1 cellular context compared by ENCODE assay signal in the genomic region with DNA sequence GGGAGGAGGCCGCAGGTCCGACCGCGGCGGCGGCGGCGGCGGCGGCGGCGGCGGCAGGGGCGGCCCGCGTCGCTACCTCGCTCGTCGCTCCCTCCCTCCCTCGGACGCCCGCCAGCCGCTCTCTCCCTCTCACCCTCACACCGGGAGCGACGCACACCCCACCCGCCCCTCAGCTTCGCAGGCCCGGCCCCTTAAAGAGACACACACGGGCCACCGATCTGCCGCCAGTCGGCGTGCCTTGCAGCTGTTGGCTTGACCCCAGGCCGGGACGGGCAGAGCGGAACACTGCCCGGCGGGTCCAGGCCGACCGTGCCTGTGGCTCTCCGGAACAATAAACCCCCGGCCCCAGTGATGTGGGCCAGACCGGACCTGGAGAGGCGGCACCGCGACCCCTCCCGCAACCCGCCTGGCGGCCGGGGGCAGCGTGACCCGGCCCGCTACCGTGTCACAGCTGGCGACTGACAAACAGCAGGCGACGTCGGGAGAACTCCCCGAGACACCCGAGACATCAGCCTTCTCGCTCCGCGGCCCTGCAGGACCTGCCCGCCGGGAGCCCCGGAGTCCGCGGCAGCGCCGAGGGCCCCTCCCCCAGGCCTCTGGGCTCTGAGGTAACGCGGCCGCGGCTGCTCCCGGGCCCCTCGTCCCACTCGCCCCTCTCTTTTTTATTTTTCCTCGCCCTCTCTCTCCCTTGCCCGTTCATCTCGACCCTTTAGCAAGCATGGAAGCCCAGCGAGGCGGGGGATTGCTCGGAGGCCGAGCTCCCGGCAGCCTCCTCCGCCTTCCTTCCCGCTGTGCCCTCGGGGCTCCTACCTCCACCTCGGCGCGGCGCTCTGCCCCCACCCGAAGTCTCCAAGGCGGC.
A peak's percentile ranks its signal among the peaks of the same experiment; 100 is the strongest.
TF ChIP-seq lines count a peak whose summit lies in the region.

A gene with protein sequence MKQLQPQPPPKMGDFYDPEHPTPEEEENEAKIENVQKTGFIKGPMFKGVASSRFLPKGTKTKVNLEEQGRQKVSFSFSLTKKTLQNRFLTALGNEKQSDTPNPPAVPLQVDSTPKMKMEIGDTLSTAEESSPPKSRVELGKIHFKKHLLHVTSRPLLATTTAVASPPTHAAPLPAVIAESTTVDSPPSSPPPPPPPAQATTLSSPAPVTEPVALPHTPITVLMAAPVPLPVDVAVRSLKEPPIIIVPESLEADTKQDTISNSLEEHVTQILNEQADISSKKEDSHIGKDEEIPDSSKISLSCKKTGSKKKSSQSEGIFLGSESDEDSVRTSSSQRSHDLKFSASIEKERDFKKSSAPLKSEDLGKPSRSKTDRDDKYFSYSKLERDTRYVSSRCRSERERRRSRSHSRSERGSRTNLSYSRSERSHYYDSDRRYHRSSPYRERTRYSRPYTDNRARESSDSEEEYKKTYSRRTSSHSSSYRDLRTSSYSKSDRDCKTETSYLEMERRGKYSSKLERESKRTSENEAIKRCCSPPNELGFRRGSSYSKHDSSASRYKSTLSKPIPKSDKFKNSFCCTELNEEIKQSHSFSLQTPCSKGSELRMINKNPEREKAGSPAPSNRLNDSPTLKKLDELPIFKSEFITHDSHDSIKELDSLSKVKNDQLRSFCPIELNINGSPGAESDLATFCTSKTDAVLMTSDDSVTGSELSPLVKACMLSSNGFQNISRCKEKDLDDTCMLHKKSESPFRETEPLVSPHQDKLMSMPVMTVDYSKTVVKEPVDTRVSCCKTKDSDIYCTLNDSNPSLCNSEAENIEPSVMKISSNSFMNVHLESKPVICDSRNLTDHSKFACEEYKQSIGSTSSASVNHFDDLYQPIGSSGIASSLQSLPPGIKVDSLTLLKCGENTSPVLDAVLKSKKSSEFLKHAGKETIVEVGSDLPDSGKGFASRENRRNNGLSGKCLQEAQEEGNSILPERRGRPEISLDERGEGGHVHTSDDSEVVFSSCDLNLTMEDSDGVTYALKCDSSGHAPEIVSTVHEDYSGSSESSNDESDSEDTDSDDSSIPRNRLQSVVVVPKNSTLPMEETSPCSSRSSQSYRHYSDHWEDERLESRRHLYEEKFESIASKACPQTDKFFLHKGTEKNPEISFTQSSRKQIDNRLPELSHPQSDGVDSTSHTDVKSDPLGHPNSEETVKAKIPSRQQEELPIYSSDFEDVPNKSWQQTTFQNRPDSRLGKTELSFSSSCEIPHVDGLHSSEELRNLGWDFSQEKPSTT (N-terminal part only) (minus strand): TSS at position 124 of the 859 bp plus-strand sequence. CDS start 189 bp downstream, outside the sequence.

TF ChIP-seq in K562, 482 proteins besides CTCF, POLR2A, EP300 and RAD21 (continued from another document and continues in another):
- TF ChIP-seq, protein P1, sequence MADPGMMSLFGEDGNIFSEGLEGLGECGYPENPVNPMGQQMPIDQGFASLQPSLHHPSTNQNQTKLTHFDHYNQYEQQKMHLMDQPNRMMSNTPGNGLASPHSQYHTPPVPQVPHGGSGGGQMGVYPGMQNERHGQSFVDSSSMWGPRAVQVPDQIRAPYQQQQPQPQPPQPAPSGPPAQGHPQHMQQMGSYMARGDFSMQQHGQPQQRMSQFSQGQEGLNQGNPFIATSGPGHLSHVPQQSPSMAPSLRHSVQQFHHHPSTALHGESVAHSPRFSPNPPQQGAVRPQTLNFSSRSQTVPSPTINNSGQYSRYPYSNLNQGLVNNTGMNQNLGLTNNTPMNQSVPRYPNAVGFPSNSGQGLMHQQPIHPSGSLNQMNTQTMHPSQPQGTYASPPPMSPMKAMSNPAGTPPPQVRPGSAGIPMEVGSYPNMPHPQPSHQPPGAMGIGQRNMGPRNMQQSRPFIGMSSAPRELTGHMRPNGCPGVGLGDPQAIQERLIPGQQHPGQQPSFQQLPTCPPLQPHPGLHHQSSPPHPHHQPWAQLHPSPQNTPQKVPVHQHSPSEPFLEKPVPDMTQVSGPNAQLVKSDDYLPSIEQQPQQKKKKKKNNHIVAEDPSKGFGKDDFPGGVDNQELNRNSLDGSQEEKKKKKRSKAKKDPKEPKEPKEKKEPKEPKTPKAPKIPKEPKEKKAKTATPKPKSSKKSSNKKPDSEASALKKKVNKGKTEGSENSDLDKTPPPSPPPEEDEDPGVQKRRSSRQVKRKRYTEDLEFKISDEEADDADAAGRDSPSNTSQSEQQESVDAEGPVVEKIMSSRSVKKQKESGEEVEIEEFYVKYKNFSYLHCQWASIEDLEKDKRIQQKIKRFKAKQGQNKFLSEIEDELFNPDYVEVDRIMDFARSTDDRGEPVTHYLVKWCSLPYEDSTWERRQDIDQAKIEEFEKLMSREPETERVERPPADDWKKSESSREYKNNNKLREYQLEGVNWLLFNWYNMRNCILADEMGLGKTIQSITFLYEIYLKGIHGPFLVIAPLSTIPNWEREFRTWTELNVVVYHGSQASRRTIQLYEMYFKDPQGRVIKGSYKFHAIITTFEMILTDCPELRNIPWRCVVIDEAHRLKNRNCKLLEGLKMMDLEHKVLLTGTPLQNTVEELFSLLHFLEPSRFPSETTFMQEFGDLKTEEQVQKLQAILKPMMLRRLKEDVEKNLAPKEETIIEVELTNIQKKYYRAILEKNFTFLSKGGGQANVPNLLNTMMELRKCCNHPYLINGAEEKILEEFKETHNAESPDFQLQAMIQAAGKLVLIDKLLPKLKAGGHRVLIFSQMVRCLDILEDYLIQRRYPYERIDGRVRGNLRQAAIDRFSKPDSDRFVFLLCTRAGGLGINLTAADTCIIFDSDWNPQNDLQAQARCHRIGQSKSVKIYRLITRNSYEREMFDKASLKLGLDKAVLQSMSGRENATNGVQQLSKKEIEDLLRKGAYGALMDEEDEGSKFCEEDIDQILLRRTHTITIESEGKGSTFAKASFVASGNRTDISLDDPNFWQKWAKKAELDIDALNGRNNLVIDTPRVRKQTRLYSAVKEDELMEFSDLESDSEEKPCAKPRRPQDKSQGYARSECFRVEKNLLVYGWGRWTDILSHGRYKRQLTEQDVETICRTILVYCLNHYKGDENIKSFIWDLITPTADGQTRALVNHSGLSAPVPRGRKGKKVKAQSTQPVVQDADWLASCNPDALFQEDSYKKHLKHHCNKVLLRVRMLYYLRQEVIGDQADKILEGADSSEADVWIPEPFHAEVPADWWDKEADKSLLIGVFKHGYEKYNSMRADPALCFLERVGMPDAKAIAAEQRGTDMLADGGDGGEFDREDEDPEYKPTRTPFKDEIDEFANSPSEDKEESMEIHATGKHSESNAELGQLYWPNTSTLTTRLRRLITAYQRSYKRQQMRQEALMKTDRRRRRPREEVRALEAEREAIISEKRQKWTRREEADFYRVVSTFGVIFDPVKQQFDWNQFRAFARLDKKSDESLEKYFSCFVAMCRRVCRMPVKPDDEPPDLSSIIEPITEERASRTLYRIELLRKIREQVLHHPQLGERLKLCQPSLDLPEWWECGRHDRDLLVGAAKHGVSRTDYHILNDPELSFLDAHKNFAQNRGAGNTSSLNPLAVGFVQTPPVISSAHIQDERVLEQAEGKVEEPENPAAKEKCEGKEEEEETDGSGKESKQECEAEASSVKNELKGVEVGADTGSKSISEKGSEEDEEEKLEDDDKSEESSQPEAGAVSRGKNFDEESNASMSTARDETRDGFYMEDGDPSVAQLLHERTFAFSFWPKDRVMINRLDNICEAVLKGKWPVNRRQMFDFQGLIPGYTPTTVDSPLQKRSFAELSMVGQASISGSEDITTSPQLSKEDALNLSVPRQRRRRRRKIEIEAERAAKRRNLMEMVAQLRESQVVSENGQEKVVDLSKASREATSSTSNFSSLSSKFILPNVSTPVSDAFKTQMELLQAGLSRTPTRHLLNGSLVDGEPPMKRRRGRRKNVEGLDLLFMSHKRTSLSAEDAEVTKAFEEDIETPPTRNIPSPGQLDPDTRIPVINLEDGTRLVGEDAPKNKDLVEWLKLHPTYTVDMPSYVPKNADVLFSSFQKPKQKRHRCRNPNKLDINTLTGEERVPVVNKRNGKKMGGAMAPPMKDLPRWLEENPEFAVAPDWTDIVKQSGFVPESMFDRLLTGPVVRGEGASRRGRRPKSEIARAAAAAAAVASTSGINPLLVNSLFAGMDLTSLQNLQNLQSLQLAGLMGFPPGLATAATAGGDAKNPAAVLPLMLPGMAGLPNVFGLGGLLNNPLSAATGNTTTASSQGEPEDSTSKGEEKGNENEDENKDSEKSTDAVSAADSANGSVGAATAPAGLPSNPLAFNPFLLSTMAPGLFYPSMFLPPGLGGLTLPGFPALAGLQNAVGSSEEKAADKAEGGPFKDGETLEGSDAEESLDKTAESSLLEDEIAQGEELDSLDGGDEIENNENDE (IDR thresholded peaks at IDR 0.05; ENCODE audit: low read depth, low read length): no peak
- no peak for TF ChIP-seq MAFK (IDR thresholded peaks at IDR 0.05; ENCODE audit: low read length)
- TF ChIP-seq IRF2 (CRISPR knock-in tag; IDR thresholded peaks at IDR 0.05): no peak
- peak; percentile 86; the same call in 1 of the 2 replicates for TF ChIP-seq GABPB1 (CRISPR knock-in tag; IDR thresholded peaks at IDR 0.05)
- TF ChIP-seq ZBTB17 (CRISPR knock-in tag; IDR thresholded peaks at IDR 0.05): peak; percentile 51; the same call in 1 of the 2 replicates
- TF ChIP-seq GTF2F1 (IDR thresholded peaks at IDR 0.05; ENCODE audit: low read depth, low read length): no peak
- TF ChIP-seq MTA3 (IDR thresholded peaks at IDR 0.05; ENCODE audit: borderline replicate concordance): peak; percentile 48; the same call in 1 of the 2 replicates
- TF ChIP-seq SMC3 (conservative IDR thresholded peaks at IDR 0.05; ENCODE audit: insufficient read depth, low read depth, low read length): no peak
- peak; percentile 83 for TF ChIP-seq ZFX (CRISPR knock-in tag; IDR thresholded peaks at IDR 0.05)
- TF ChIP-seq RBM25 (IDR thresholded peaks at IDR 0.05; ENCODE audit: low read depth, low read length, severe bottlenecking): peak; percentile 27
- TF ChIP-seq XRCC4 (IDR thresholded peaks at IDR 0.05; ENCODE audit: extremely low read depth, insufficient read depth, insufficient read length): no peak
- no peak for TF ChIP-seq KLF6 (CRISPR knock-in tag; IDR thresholded peaks at IDR 0.05; ENCODE audit: borderline replicate concordance)
- TF ChIP-seq, protein P2, sequence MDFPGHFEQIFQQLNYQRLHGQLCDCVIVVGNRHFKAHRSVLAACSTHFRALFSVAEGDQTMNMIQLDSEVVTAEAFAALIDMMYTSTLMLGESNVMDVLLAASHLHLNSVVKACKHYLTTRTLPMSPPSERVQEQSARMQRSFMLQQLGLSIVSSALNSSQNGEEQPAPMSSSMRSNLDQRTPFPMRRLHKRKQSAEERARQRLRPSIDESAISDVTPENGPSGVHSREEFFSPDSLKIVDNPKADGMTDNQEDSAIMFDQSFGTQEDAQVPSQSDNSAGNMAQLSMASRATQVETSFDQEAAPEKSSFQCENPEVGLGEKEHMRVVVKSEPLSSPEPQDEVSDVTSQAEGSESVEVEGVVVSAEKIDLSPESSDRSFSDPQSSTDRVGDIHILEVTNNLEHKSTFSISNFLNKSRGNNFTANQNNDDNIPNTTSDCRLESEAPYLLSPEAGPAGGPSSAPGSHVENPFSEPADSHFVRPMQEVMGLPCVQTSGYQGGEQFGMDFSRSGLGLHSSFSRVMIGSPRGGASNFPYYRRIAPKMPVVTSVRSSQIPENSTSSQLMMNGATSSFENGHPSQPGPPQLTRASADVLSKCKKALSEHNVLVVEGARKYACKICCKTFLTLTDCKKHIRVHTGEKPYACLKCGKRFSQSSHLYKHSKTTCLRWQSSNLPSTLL (IDR thresholded peaks at IDR 0.05): no peak
- TF ChIP-seq ARHGAP35 (IDR thresholded peaks at IDR 0.05; ENCODE audit: partially characterized antibody): no peak
- no peak for TF ChIP-seq SRSF9 (IDR thresholded peaks at IDR 0.05; ENCODE audit: borderline replicate concordance, low read depth, low read length)
- TF ChIP-seq BCL6 (CRISPR knock-in tag; IDR thresholded peaks at IDR 0.05): no peak
- TF ChIP-seq CEBPG (CRISPR knock-in tag; IDR thresholded peaks at IDR 0.05): no peak
- TF ChIP-seq CEBPG (tag; conservative IDR thresholded peaks at IDR 0.05 in 1 of 2, IDR thresholded peaks at IDR 0.05 in 1 of 2): no peak
- no peak for TF ChIP-seq MCM3 (IDR thresholded peaks at IDR 0.05)
- TF ChIP-seq POLR2G (IDR thresholded peaks at IDR 0.05; ENCODE audit: low read depth, low read length): peak; percentile 86
- TF ChIP-seq CREM (IDR thresholded peaks at IDR 0.05; ENCODE audit: low read depth): peak; percentile 79
- no peak for TF ChIP-seq ZNF239 (CRISPR knock-in tag; IDR thresholded peaks at IDR 0.05)
- TF ChIP-seq NR2F6 (CRISPR knock-in tag; IDR thresholded peaks at IDR 0.05): no peak
- TF ChIP-seq GABPB2 (CRISPR knock-in tag; conservative IDR thresholded peaks at IDR 0.05): no peak
- no peak for TF ChIP-seq SMARCA5 (IDR thresholded peaks at IDR 0.05)
- no peak for TF ChIP-seq MECOM (CRISPR knock-in tag; IDR thresholded peaks at IDR 0.05)
- TF ChIP-seq HNRNPK (IDR thresholded peaks at IDR 0.05; ENCODE audit: low read depth, low read length, poor library complexity, severe bottlenecking): peak; percentile 95
- TF ChIP-seq HDAC6 (IDR thresholded peaks at IDR 0.05; ENCODE audit: low read depth, low read length): no peak
- no peak for TF ChIP-seq TRIM28 (IDR thresholded peaks at IDR 0.05)
- no peak for TF ChIP-seq ZNF444 (CRISPR knock-in tag; IDR thresholded peaks at IDR 0.05)
- TF ChIP-seq, protein P3, sequence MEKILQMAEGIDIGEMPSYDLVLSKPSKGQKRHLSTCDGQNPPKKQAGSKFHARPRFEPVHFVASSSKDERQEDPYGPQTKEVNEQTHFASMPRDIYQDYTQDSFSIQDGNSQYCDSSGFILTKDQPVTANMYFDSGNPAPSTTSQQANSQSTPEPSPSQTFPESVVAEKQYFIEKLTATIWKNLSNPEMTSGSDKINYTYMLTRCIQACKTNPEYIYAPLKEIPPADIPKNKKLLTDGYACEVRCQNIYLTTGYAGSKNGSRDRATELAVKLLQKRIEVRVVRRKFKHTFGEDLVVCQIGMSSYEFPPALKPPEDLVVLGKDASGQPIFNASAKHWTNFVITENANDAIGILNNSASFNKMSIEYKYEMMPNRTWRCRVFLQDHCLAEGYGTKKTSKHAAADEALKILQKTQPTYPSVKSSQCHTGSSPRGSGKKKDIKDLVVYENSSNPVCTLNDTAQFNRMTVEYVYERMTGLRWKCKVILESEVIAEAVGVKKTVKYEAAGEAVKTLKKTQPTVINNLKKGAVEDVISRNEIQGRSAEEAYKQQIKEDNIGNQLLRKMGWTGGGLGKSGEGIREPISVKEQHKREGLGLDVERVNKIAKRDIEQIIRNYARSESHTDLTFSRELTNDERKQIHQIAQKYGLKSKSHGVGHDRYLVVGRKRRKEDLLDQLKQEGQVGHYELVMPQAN (IDR thresholded peaks at IDR 0.05; ENCODE audit: borderline replicate concordance): peak; percentile 89
- TF ChIP-seq MTF1 (CRISPR knock-in tag; IDR thresholded peaks at IDR 0.05; ENCODE audit: borderline replicate concordance): no peak
- no peak; the same call in none of the 2 replicates for TF ChIP-seq ESRRA (IDR thresholded peaks at IDR 0.05; ENCODE audit: borderline replicate concordance, low read depth)
- TF ChIP-seq IFI16 (CRISPR knock-in tag; IDR thresholded peaks at IDR 0.05): no peak; the same call in 1 of the 2 replicates
- TF ChIP-seq ZKSCAN8 (CRISPR knock-in tag; IDR thresholded peaks at IDR 0.05): no peak
- TF ChIP-seq ZFPM2 (CRISPR knock-in tag; IDR thresholded peaks at IDR 0.05): no peak
- TF ChIP-seq TCF7 (IDR thresholded peaks at IDR 0.05; ENCODE audit: borderline replicate concordance): no peak
- no peak for TF ChIP-seq SMARCE1 (IDR thresholded peaks at IDR 0.05)
- 0 out of 2 replicates have a peak, but pooled peaks have one; percentile 30 for TF ChIP-seq PHB2 (IDR thresholded peaks at IDR 0.05; ENCODE audit: low read depth)
- TF ChIP-seq ZNF311 (CRISPR knock-in tag; IDR thresholded peaks at IDR 0.05): no peak
- peak; percentile 59; the same call in 1 of the 2 replicates for TF ChIP-seq BHLHE40 (IDR thresholded peaks at IDR 0.05; ENCODE audit: low read length)
